In the genomic region with DNA sequence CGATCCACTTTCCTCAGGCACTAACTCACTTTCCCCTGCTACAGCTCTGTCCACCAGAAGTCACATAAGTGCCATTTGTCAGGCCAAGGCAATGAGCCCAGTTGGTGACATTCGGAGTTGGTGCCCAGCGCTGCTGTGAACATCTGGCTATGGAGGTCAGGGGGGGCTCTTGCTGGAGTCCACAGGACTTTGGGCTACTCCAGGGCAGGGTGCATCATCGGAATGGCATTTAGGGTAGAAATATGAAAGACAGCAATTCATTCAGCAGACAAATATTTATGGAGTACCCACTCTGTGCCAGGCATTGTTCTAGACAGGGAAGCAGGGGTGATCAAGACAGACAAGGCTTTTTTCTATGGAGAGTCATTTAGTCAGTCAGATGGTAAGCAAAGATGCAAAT, we compare ENCODE assay signal across 8 cellular contexts. TPM values are rescaled to one million over a fixed set of nuclear protein-coding genes. Genes with fewer than 3 reads are reported as not detected.
A peak's percentile ranks its signal among the peaks of the same experiment; 100 is the strongest.
DNase-seq lines count a peak whose midpoint lies in the region; ATAC-seq and TF ChIP-seq lines count a peak whose summit lies in the region.

No MANE protein-coding gene starts in this region.

- H3K9me3 ChIP-seq in skeletal muscle tissue (ENCODE audit: control insufficient read depth in 3 of 3, low read length in 3 of 3), result no peaks in the 10 kb centered on the region

- TF ChIP-seq POLR2A in GM18505 (IDR thresholded peaks at IDR 0.05; ENCODE audit: borderline replicate concordance, extremely low read depth, insufficient read depth, insufficient read length), result no peak

- ATAC-seq in activated T-helper 17 cell treated with anti-CD3 and anti-CD28 coated beads, Interleukin-2, amount 50 U/mL, for 72 hours (replicated peaks), result no peak
- ATAC-seq in GM18520 (IDR thresholded peaks at IDR 0.05; ENCODE audit: unreplicated experiment) (no peak), GM18505 (IDR thresholded peaks at IDR 0.05; ENCODE audit: unreplicated experiment) (no peak), HG03045 (IDR thresholded peaks at IDR 0.05; ENCODE audit: unreplicated experiment) (no peak)

- no peaks in the 10 kb centered on the region for H3K9me3 Mint-ChIP-seq in activated T-helper 17 cell treated with anti-CD3 and anti-CD28 coated beads, Interleukin-2, amount 50 U/mL, for 72 hours

- H3K36me3 Mint-ChIP-seq in activated T-helper 17 cell treated with anti-CD3 and anti-CD28 coated beads, Interleukin-2, amount 50 U/mL, for 72 hours (ENCODE audit: low read depth), result peaks cover 36% of the 10 kb centered on the region

- H3K36me3 ChIP-seq in skeletal muscle tissue (ENCODE audit: control insufficient read depth in 3 of 3, insufficient read depth in 3 of 3, low read length in 3 of 3), result no peaks in the 10 kb centered on the region

- H3K27me3 Mint-ChIP-seq in activated T-helper 17 cell treated with anti-CD3 and anti-CD28 coated beads, Interleukin-2, amount 50 U/mL, for 72 hours, result no peaks in the 10 kb centered on the region

- H3K4me3 ChIP-seq in skeletal muscle tissue (ENCODE audit: low read length in 3 of 3), result peak overlapping the region in 2 of 3 donors; percentile 88 to 90

- H3K27ac Mint-ChIP-seq in activated T-helper 17 cell treated with anti-CD3 and anti-CD28 coated beads, Interleukin-2, amount 50 U/mL, for 72 hours, result peak overlapping the region; percentile 18

- H3K27me3 ChIP-seq in skeletal muscle tissue (ENCODE audit: control insufficient read depth in 3 of 3, insufficient read depth in 3 of 3, low read length in 3 of 3), result no peaks in the 10 kb centered on the region

- peak; percentile 20 for DNase-seq in HPDE6-E6E7 (ENCODE audit: extremely low spot score)
- DNase-seq in hippocampal formation (lab: John Stamatoyannopoulos, UW), result peak; percentile 84 to 95
- no peak for DNase-seq in NCI-H69 (lab: John Stamatoyannopoulos, UW)

- peak overlapping the region in 1 of 3 donors; percentile 83 for H3K9ac ChIP-seq in skeletal muscle tissue (ENCODE audit: low read depth in 1 of 3, low read length in 3 of 3)

- peak overlapping the region; percentile 96 for H3K4me3 Mint-ChIP-seq in activated T-helper 17 cell treated with anti-CD3 and anti-CD28 coated beads, Interleukin-2, amount 50 U/mL, for 72 hours

- peaks cover 23% of the 10 kb centered on the region for H3K4me1 Mint-ChIP-seq in activated T-helper 17 cell treated with anti-CD3 and anti-CD28 coated beads, Interleukin-2, amount 50 U/mL, for 72 hours

- peaks cover 20 to 28% (median 20%) of the 10 kb centered on the region in 3 donors for H3K4me1 ChIP-seq in skeletal muscle tissue (ENCODE audit: control insufficient read depth in 3 of 3, insufficient read depth in 3 of 3, low read length in 3 of 3)

- no peak overlapping the region for H3K27ac ChIP-seq in skeletal muscle tissue (ENCODE audit: low read depth, low read length)

RNA-seq across cellular contexts. Expression of a gene that starts 1.5 kb away (rescaled TPM):
- 100 to 1,000 TPM; 185 to 259 TPM for total RNA-seq in activated T-helper 17 cell treated with anti-CD3 and anti-CD28 coated beads, Interleukin-2, amount 50 U/mL, for 72 hours
- total RNA-seq in skeletal muscle tissue, result 103 TPM

RNA-seq across cellular contexts. Expression of a gene that starts 55.3 kb away (rescaled TPM):
- 1 to 10 TPM in 1 of 2 donors, under 1 TPM in 1; 0.71 to 1.7 TPM for total RNA-seq in activated T-helper 17 cell treated with anti-CD3 and anti-CD28 coated beads, Interleukin-2, amount 50 U/mL, for 72 hours
- total RNA-seq in skeletal muscle tissue, result 5.2 TPM
